ENCODE assay signal across 8 cellular contexts in the genomic region with DNA sequence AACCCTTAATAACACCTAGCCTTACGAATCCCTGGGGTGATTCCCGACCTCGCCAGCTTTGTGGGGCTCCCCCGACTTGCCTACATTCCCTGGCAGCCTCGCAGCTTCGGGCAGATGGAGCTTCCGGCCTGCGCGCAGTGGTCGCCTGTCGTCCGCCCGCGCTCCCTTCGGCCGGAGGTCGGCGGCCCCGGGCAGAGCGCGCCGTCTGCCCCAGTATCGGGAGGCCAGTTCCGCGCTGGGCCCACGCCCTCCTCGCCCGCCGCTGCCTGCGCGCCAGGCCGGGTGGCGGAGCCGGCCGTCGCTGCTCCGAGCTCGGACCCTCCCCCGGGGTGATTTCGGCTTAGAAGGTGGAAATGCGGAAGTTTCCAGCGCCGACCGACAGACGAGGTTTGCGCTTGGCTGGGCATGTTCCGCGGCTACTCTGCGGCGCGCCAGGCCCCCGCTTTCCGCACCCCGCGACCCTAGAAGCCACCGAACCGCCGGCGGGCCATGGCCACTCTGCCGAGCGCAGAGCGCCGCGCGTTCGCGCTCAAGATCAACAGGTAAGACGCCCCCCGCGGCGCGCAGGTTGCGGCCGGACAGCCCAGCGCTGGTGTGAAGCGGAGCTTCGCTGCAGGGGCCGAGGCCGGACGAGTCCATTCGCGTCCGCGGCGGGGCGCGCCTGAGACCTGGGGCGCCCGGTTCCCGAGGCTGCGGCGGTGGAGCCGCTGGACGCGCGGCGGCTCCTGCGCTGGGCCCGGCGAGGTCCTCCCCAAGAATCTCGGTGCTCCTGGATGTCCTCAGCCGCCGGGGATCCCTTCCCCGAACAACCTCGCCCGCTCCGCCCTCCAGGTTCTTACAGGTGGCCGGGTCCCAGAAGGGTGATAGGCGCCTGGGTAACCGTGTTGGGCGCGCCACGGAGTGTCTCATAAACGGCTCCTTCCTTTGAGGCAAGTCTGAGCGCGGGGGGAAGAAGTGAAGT. TPM values are rescaled to one million over a fixed set of nuclear protein-coding genes. Genes with fewer than 3 reads are reported as not detected.
DNase-seq lines count a peak whose midpoint lies in the region; FAIRE-seq and TF ChIP-seq lines count a peak whose summit lies in the region.

Gene DOCK8 (plus strand): TSS at position 378 of the 961 bp plus-strand sequence. CDS start 112 bp downstream, at position 490.

- peak within 1 kb of the TSS; percentile 58 for H3K9ac ChIP-seq in endodermal cell (ENCODE audit: extremely low read depth, low read length, poor library complexity, severe bottlenecking)

- peak; percentile 67 for DNase-seq in GM12891 (ENCODE audit: insufficient read length, low spot score)
- no peak for DNase-seq in HFF-Myc (ENCODE audit: extremely low read depth, low read depth)
- peak; percentile 20 for DNase-seq in NCI-H128 (lab: John Stamatoyannopoulos, UW; ENCODE audit: unreplicated experiment)
- DNase-seq in activated CD4-positive, alpha-beta memory T cell treated with anti-CD3 and anti-CD28 coated beads, Interleukin-2, amount 10 ng/mL, durations not matched to agents 7 days and 5 days = peak; percentile 76
- DNase-seq in endodermal cell = peak; percentile 93
- peak in 4 of 6 experiments; percentile 23 to 52 (median 40) for DNase-seq in stimulated activated naive CD4-positive, alpha-beta T cell (lab: John Stamatoyannopoulos, UW)
- no peak for DNase-seq in NCI-H2081 (lab: John Stamatoyannopoulos, UW)

- no peaks in the 10 kb centered on the region for H3K27me3 Mint-ChIP-seq in activated CD4-positive, alpha-beta memory T cell treated with anti-CD3 and anti-CD28 coated beads, Interleukin-2, amount 10 ng/mL, durations not matched to agents 7 days and 5 days
- H3K27me3 Mint-ChIP-seq in endodermal cell (ENCODE audit: insufficient read depth) = peaks cover 18% of the 10 kb centered on the region

- peak; percentile 95 for FAIRE-seq in GM12891 (lab: Jason Lieb, UNC)

- H3K9me3 Mint-ChIP-seq in activated CD4-positive, alpha-beta memory T cell treated with anti-CD3 and anti-CD28 coated beads, Interleukin-2, amount 10 ng/mL, durations not matched to agents 7 days and 5 days = no peaks in the 10 kb centered on the region
- peaks cover 2% of the 10 kb centered on the region for H3K9me3 Mint-ChIP-seq in endodermal cell

- H3K9me3 ChIP-seq in endodermal cell (ENCODE audit: control insufficient read depth, low read length) (no peaks in the 10 kb centered on the region), muscle layer of duodenum (ENCODE audit: control insufficient read depth in 1 of 2, low read length in 2 of 2) (no peaks in the 10 kb centered on the region)

- H3K27ac ChIP-seq in endodermal cell (ENCODE audit: low read depth, low read length) (no peak within 1 kb of the TSS), muscle layer of duodenum (ENCODE audit: low read length) (peak within 1 kb of the TSS; percentile 48)

- H3K27ac Mint-ChIP-seq in activated CD4-positive, alpha-beta memory T cell treated with anti-CD3 and anti-CD28 coated beads, Interleukin-2, amount 10 ng/mL, durations not matched to agents 7 days and 5 days = peak within 1 kb of the TSS; percentile 89
- H3K27ac Mint-ChIP-seq in endodermal cell = peak within 1 kb of the TSS; percentile 83

- H3K36me3 ChIP-seq in endodermal cell (ENCODE audit: control insufficient read depth, insufficient read depth, low read length) (no peaks in the 10 kb centered on the region), muscle layer of duodenum (ENCODE audit: control insufficient read depth in 1 of 2, insufficient read depth in 2 of 2, low read length in 2 of 2) (no peaks in the 10 kb centered on the region)

- CTCF ChIA-PET in activated CD4-positive, alpha-beta memory T cell treated with anti-CD3 and anti-CD28 coated beads, Interleukin-2, amount 10 ng/mL, durations not matched to agents 7 days and 5 days (lab: Charles Lee) = interaction anchor here (0.8 to 4.7 kb wide), 17 partner anchors 9 to 102 kb away, joined by 3 to 28 read pairs (median 4); no protein-coding TSS in a partner anchor

- H3K4me3 ChIP-seq in HFF-Myc (replicated peaks; ENCODE audit: low read depth, low read length) = peak within 1 kb of the TSS; percentile 38
- peak within 1 kb of the TSS; percentile 80 for H3K4me3 ChIP-seq in endodermal cell (ENCODE audit: low read length)
- H3K4me3 ChIP-seq in muscle layer of duodenum (ENCODE audit: low read depth in 1 of 2, low read length in 2 of 2) = peak within 1 kb of the TSS; percentile 65 to 68

- peak; percentile 53 for TF ChIP-seq POLR2A in GM12891 (IDR thresholded peaks at IDR 0.05; ENCODE audit: low read depth, low read length)

- H3K27me3 ChIP-seq in endodermal cell (ENCODE audit: control insufficient read depth, insufficient read depth, low read length, poor library complexity, severe bottlenecking) (peaks cover 7% of the 10 kb centered on the region), muscle layer of duodenum (ENCODE audit: low read depth, low read length) (no peaks in the 10 kb centered on the region)

- no peaks in the 10 kb centered on the region for H3K4me1 ChIP-seq in endodermal cell (ENCODE audit: control insufficient read depth, insufficient read depth, low read length)
- H3K4me1 ChIP-seq in muscle layer of duodenum (ENCODE audit: control insufficient read depth in 1 of 2, insufficient read depth in 2 of 2, low read length in 2 of 2) = no peaks in the 10 kb centered on the region

- TF ChIP-seq CTCF in HFF-Myc (IDR thresholded peaks at IDR 0.05; ENCODE audit: low read depth, low read length, missing control alignments) (peak; percentile 11), endodermal cell (conservative IDR thresholded peaks at IDR 0.05) (peak; percentile 68)

- H3K36me3 Mint-ChIP-seq in activated CD4-positive, alpha-beta memory T cell treated with anti-CD3 and anti-CD28 coated beads, Interleukin-2, amount 10 ng/mL, durations not matched to agents 7 days and 5 days (ENCODE audit: low read depth) = peaks cover 30% of the 10 kb centered on the region
- no peaks in the 10 kb centered on the region for H3K36me3 Mint-ChIP-seq in endodermal cell (ENCODE audit: low read depth)

- 2 to 3% methylated on average over 14 to 116 of the region's 116 CpGs for WGBS in endodermal cell (ENCODE audit: insufficient coverage in 1 of 2, insufficient read length in 1 of 2), 2 experiments

- POLR2A ChIA-PET in activated CD4-positive, alpha-beta memory T cell treated with anti-CD3 and anti-CD28 coated beads, Interleukin-2, amount 10 ng/mL, durations not matched to agents 7 days and 5 days (lab: Charles Lee) = interaction anchor here (0.7 to 5.3 kb wide), 19 partner anchors 9 to 135 kb away, joined by 3 to 195 read pairs (median 8); no protein-coding TSS in a partner anchor

- peaks cover 31% of the 10 kb centered on the region for H3K4me1 Mint-ChIP-seq in activated CD4-positive, alpha-beta memory T cell treated with anti-CD3 and anti-CD28 coated beads, Interleukin-2, amount 10 ng/mL, durations not matched to agents 7 days and 5 days
- H3K4me1 Mint-ChIP-seq in endodermal cell = peaks cover 22% of the 10 kb centered on the region

- H3K4me3 Mint-ChIP-seq in activated CD4-positive, alpha-beta memory T cell treated with anti-CD3 and anti-CD28 coated beads, Interleukin-2, amount 10 ng/mL, durations not matched to agents 7 days and 5 days = peak within 1 kb of the TSS; percentile 88
- peak within 1 kb of the TSS; percentile 67 for H3K4me3 Mint-ChIP-seq in endodermal cell

TF ChIP-seq in GM12891, 5 proteins besides CTCF, POLR2A, EP300 and RAD21:
- no peak for TF ChIP-seq SPI1 (IDR thresholded peaks at IDR 0.05; ENCODE audit: low read depth, low read length)
- peak; percentile 86 for TF ChIP-seq TAF1 (IDR thresholded peaks at IDR 0.05; ENCODE audit: low read depth, low read length)
- 0 out of 2 replicates have a peak, but pooled peaks have one; percentile 12 for TF ChIP-seq POLR2AphosphoS5 (IDR thresholded peaks at IDR 0.05; ENCODE audit: low read depth, low read length)
- 0 out of 2 replicates have a peak, but pooled peaks have one; percentile 9 for TF ChIP-seq POU2F2 (IDR thresholded peaks at IDR 0.05; ENCODE audit: low read depth, low read length)
- peak; percentile 83 for TF ChIP-seq PAX5 (IDR thresholded peaks at IDR 0.05; ENCODE audit: insufficient read depth, low read length, severe bottlenecking)

RNA-seq across cellular contexts. Expression of gene DOCK8, which starts in this region (rescaled TPM):
- 40.0 TPM for polyA plus RNA-seq in GM12891 (2012; ENCODE audit: low read depth, missing spikeins)
- 100 to 1,000 TPM; 370 to 374 TPM for total RNA-seq in activated CD4-positive, alpha-beta memory T cell treated with anti-CD3 and anti-CD28 coated beads, Interleukin-2, amount 10 ng/mL, durations not matched to agents 7 days and 5 days
- total RNA-seq in endodermal cell = 10 to 100 TPM; 26.9 to 28.1 TPM
- 5.0 TPM for polyA plus RNA-seq in endodermal cell (2013, experiment 1 of 2)
- 4.1 TPM for polyA plus RNA-seq in endodermal cell (2013, experiment 2 of 2)

Comparison
In these comparisons a context has a peak if more than half of its experiments do, and no peak if none do; other contexts are left out.
1. RNA of gene DOCK8 (total RNA-seq): 370 to 374 TPM in activated CD4-positive, alpha-beta memory T cell treated with anti-CD3 and anti-CD28 coated beads, Interleukin-2, amount 10 ng/mL, durations not matched to agents 7 days and 5 days; 26.9 to 28.1 TPM in endodermal cell; every median in the first group is over 10 times any median in the second.
2. DNase-seq: peak in GM12891 (single experiment), NCI-H128 (single experiment), activated CD4-positive, alpha-beta memory T cell treated with anti-CD3 and anti-CD28 coated beads, Interleukin-2, amount 10 ng/mL, durations not matched to agents 7 days and 5 days (single experiment), endodermal cell (single experiment) and stimulated activated naive CD4-positive, alpha-beta T cell (4 of 6); none in HFF-Myc (single experiment) and NCI-H2081 (0 of 2).
3. Peak in every context shown above with its lines, with median percentiles within 50 percentile points of each other: H3K4me3 ChIP-seq.